ENCODE assay signal across 1 cellular context in genomic region chr15:43230640-43231115, GRCh38.
TF ChIP-seq lines count a peak whose summit lies in the region.

No MANE protein-coding gene starts in this region.

TF ChIP-seq in SK-N-SH treated with all-trans-retinoic acid at 6 μM for 48 hours, 23 proteins besides CTCF, POLR2A, EP300 and RAD21 (continued from another document):
- TF ChIP-seq BACH2 (CRISPR knock-in tag; IDR thresholded peaks at IDR 0.05; ENCODE audit: borderline replicate concordance): no peak
- no peak for TF ChIP-seq ZNF70 (CRISPR knock-in tag; IDR thresholded peaks at IDR 0.05)
